21 cellular contexts compared by ENCODE assay signal in the genomic region with DNA sequence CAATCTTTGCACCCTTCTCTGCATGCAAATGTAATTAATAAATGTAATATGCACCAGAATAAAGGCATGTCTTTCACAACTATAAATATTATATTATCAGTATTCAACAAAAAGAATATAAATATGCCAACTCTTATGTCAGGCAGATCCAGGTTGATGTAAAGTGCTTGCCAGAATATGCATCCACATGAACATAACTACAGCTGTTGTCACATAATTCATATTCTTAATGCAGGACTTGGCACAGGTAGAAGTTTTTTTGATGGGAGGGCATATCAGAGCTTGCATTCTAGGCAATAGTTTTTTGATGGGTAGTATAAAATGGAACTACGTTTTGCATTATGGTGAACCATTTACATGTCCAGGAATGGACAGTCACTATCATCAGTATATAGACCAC.
"Had no signal": no experiment of that assay in that cellular context is flagged by ENCODE, and none has a peak within 500 bp of the region (broad histone marks: within the 10 kb centered on the region; RNA-seq: fewer than 3 reads in every experiment).

No MANE protein-coding gene starts in this region.

- ATAC-seq: HepG2, K562 had no signal

- H3K27ac ChIP-seq: KMS-11, RWPE1 had no signal

- H3K4me3 ChIP-seq: K562 had no signal

- DNase-seq: IMR-90, Kasumi-1, MM.1S, NCI-H1092 treated with DMSO at 0.1 percent for 48 hours, NCI-H1417 treated with DMSO at 0.1 percent for 48 hours, NCI-H146, NCI-H1694 treated with DMSO at 0.1 percent for 48 hours, NCI-H1930, NCI-H2081, NCI-H2107, NCI-H226, NCI-H446, NCI-H510A, NCI-H524 treated with DMSO at 0.1 percent for 48 hours, NCI-H82, SHP77, T-helper 2 cell had no signal

- H3K4me2 ChIP-seq: KMS-11 had no signal
